17 cellular contexts compared by ENCODE assay signal in genomic region chr5:140551872-140552271, GRCh38. TPM values are rescaled to one million over a fixed set of nuclear protein-coding genes. Genes with fewer than 3 reads are reported as not detected.
"Had no signal": no experiment of that assay in that cellular context is flagged by ENCODE, and none has a peak within 500 bp of the region (broad histone marks: within the 10 kb centered on the region; RNA-seq: fewer than 3 reads in every experiment).

No MANE protein-coding gene starts in this region.

- ATAC-seq: effector memory CD8-positive, alpha-beta T cell; psoas muscle; sciatic nerve had no signal

- H3K27ac Mint-ChIP-seq: dendritic cell treated with granulocyte-macrophage colony-stimulating factor and Interleukin-4, amounts not matched to agents 40 ng/mL and 50 ng/mL, for 4 days had no signal

- H3K9me3 Mint-ChIP-seq: activated T-helper 1 cell treated with anti-CD3 and anti-CD28 coated beads, Interleukin-12 subunit alpha, Interleukin-12 subunit beta, Interleukin-2, Interleukin-4 antibody, amounts not matched to agents 30 ng/mL and 10 ng/mL and 1 ng/mL, durations not matched to agents 14 hours and 24 hours and 36 hours; dendritic cell treated with granulocyte-macrophage colony-stimulating factor and Interleukin-4, amounts not matched to agents 40 ng/mL and 50 ng/mL, for 4 days; effector memory CD8-positive, alpha-beta T cell had no signal

- H3K27ac ChIP-seq: brain microvascular endothelial cell, SJSA1, tibial artery, vagina, VCaP had no signal

- H3K27me3 Mint-ChIP-seq: dendritic cell treated with granulocyte-macrophage colony-stimulating factor and Interleukin-4, amounts not matched to agents 40 ng/mL and 50 ng/mL, for 4 days; effector memory CD8-positive, alpha-beta T cell had no signal

- H3K9me3 ChIP-seq: psoas muscle, SJSA1, tibial artery, vagina had no signal

- H3K4me3 ChIP-seq: psoas muscle, SJSA1, tibial artery, vagina had no signal

- DNase-seq: activated naive CD4-positive, alpha-beta T cell treated with anti-CD3 and anti-CD28 coated beads, Interleukin-2, amount 50 U/mL, for 16 hours; brain microvascular endothelial cell; effector memory CD8-positive, alpha-beta T cell; erythroblast; hypothalamus; kidney glomerular epithelial cell; occipital lobe; psoas muscle; stimulated activated CD4-positive, alpha-beta T cell treated with anti-CD3 and anti-CD28 coated beads, Interleukin-2, amount 100 ng/mL, for 24 hours; T1000; tibial artery had no signal

- H3K4me3 Mint-ChIP-seq: activated T-helper 1 cell treated with anti-CD3 and anti-CD28 coated beads, Interleukin-12 subunit alpha, Interleukin-12 subunit beta, Interleukin-2, Interleukin-4 antibody, amounts not matched to agents 30 ng/mL and 10 ng/mL and 1 ng/mL, durations not matched to agents 14 hours and 24 hours and 36 hours; dendritic cell treated with granulocyte-macrophage colony-stimulating factor and Interleukin-4, amounts not matched to agents 40 ng/mL and 50 ng/mL, for 4 days; effector memory CD8-positive, alpha-beta T cell had no signal

- H3K27me3 ChIP-seq: brain microvascular endothelial cell, SJSA1, tibial artery, vagina had no signal

RNA-seq across cellular contexts. Expression of gene EIF4EBP3, which starts 4.4 kb away (rescaled TPM):
- total RNA-seq: occipital lobe had no signal
